24 cellular contexts compared by ENCODE assay signal in the genomic region with DNA sequence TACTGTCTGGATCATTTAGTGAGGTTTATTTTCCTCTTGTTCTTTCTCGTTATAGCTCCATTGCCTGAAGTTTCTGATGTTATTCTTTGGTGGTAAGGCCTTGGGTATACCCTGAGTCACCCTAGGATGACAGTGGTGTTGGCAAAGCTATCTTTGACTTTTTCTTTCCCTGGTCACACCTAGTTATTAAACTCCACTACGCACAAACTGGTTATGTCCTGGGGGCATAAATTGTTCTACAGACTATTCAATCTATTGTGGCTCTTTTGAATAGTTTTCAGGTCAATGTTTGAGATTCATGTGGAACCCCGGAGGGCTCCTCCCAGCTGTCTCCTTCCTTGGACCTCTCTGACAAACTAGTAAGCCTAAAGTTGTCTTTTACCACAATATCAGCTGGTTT.
"Had no signal": no experiment of that assay in that cellular context is flagged by ENCODE, and none has a peak within 500 bp of the region (broad histone marks: within the 10 kb centered on the region; RNA-seq: fewer than 3 reads in every experiment).

No MANE protein-coding gene starts in this region.

- H3K27me3 ChIP-seq: hepatocyte, left lung, testis, vagina had no signal

- H3K36me3 ChIP-seq: left lung, vagina had no signal

- ATAC-seq: esophagus mucosa, left lung, natural killer cell had no signal

- H3K4me3 ChIP-seq: hepatocyte, left lung, testis, vagina had no signal

- H3K4me1 Mint-ChIP-seq: activated naive CD8-positive, alpha-beta T cell treated with anti-CD3 and anti-CD28 coated beads, Interleukin-2, amount 10 ng/mL, durations not matched to agents 7 days and 5 days; immature natural killer cell; mesothelial cell of epicardium; natural killer cell had no signal

- H3K4me1 ChIP-seq: left lung, testis, vagina had no signal

- H3K27ac Mint-ChIP-seq: activated CD4-positive, alpha-beta memory T cell treated with anti-CD3 and anti-CD28 coated beads for 36 hours; activated naive CD4-positive, alpha-beta T cell treated with anti-CD3 and anti-CD28 coated beads for 36 hours; activated naive CD8-positive, alpha-beta T cell treated with anti-CD3 and anti-CD28 coated beads, Interleukin-2, amount 10 ng/mL, durations not matched to agents 7 days and 5 days; immature natural killer cell; mesothelial cell of epicardium; natural killer cell; type B pancreatic cell had no signal

- H3K36me3 Mint-ChIP-seq: activated CD4-positive, alpha-beta memory T cell treated with anti-CD3 and anti-CD28 coated beads for 36 hours; activated naive CD8-positive, alpha-beta T cell treated with anti-CD3 and anti-CD28 coated beads, Interleukin-2, amount 10 ng/mL, durations not matched to agents 7 days and 5 days; immature natural killer cell; natural killer cell; type B pancreatic cell had no signal

- H3K9me3 ChIP-seq: testis, vagina had no signal

- DNase-seq: activated CD4-positive, alpha-beta memory T cell treated with anti-CD3 and anti-CD28 coated beads for 36 hours; activated CD4-positive, alpha-beta T cell treated with anti-CD3 and anti-CD28 coated beads for 48 hours; activated naive CD4-positive, alpha-beta T cell treated with anti-CD3 and anti-CD28 coated beads for 36 hours; activated naive CD8-positive, alpha-beta T cell treated with anti-CD3 and anti-CD28 coated beads, Interleukin-2, amount 10 ng/mL, durations not matched to agents 7 days and 5 days; activated T-cell treated with anti-CD3 and anti-CD28 coated beads, Interleukin-2, amount 50 U/mL, for 48 hours; amniotic stem cell; glutamatergic neuron; immature natural killer cell; kidney glomerular epithelial cell; left lung; natural killer cell; retina; stimulated activated CD4-positive, alpha-beta T cell treated with anti-CD3 and anti-CD28 coated beads, Interleukin-2, amount 100 ng/mL, for 48 hours; stimulated activated CD8-positive, alpha-beta memory T cell treated with anti-CD3 and anti-CD28 coated beads, Interleukin-4, amount 100 ng/mL, for 48 hours; stimulated activated naive CD4-positive, alpha-beta T cell; T-helper 9 cell; testis had no signal

- H3K27ac ChIP-seq: hepatocyte, left lung, testis, vagina had no signal

- H3K4me3 Mint-ChIP-seq: activated CD4-positive, alpha-beta memory T cell treated with anti-CD3 and anti-CD28 coated beads for 36 hours; activated naive CD4-positive, alpha-beta T cell treated with anti-CD3 and anti-CD28 coated beads for 36 hours; activated naive CD8-positive, alpha-beta T cell treated with anti-CD3 and anti-CD28 coated beads, Interleukin-2, amount 10 ng/mL, durations not matched to agents 7 days and 5 days; immature natural killer cell; mesothelial cell of epicardium; natural killer cell; type B pancreatic cell had no signal

- FAIRE-seq: endometrium, frontal cortex had no signal

- H3K9me3 Mint-ChIP-seq: activated naive CD8-positive, alpha-beta T cell treated with anti-CD3 and anti-CD28 coated beads, Interleukin-2, amount 10 ng/mL, durations not matched to agents 7 days and 5 days; immature natural killer cell; type B pancreatic cell had no signal
